Comparison of ENCODE assay signal across 15 cellular contexts in genomic region chr2:26471766-26472706, GRCh38. TPM values are rescaled to one million over a fixed set of nuclear protein-coding genes. Genes with fewer than 3 reads are reported as not detected.
DNase-seq lines count a peak whose midpoint lies in the region; ATAC-seq and TF ChIP-seq lines count a peak whose summit lies in the region.
"Had no signal": no experiment of that assay in that cellular context is flagged by ENCODE, and none has a peak within 500 bp of the region (broad histone marks: within the 10 kb centered on the region; RNA-seq: fewer than 3 reads in every experiment).

No MANE protein-coding gene starts in this region.

- H3K27me3 ChIP-seq in endodermal cell (ENCODE audit: control insufficient read depth, insufficient read depth, low read length, poor library complexity, severe bottlenecking) (no peaks in the 10 kb centered on the region), psoas muscle (ENCODE audit: insufficient read depth in 3 of 3, low read length in 2 of 3) (no peaks in the 10 kb centered on the region)
- H3K27me3 ChIP-seq: pancreas, testis had no signal

- DNase-seq in NCI-H524 (lab: John Stamatoyannopoulos, UW), result peak; percentile 50
- DNase-seq in NCI-H524 treated with DMSO at 0.1 percent for 48 hours (lab: John Stamatoyannopoulos, UW), result no peak
- DNase-seq in OCI-M1 (lab: John Stamatoyannopoulos, UW), result peak; percentile 7
- no peak for DNase-seq in endodermal cell
- peak in 1 of 2 donors; percentile 53 for DNase-seq in psoas muscle
- no peak for DNase-seq in NCI-H748 (lab: John Stamatoyannopoulos, UW; ENCODE audit: unreplicated experiment)
- DNase-seq: activated B cell treated with CpG ODN at 0.5 μM for 24 hours, Calu3, cortex of kidney, NCI-H1436, testis had no signal

- no peak overlapping the region for H3K27ac ChIP-seq in endodermal cell (ENCODE audit: low read depth, low read length)
- H3K27ac ChIP-seq in psoas muscle, result no peak overlapping the region
- H3K27ac ChIP-seq: pancreas, testis had no signal

- peak; percentile 39 to 73 (median 52) for ATAC-seq in psoas muscle
- ATAC-seq in GM18519 (IDR thresholded peaks at IDR 0.05; ENCODE audit: low FRiP score, unreplicated experiment), result no peak
- no peak for ATAC-seq in HG02798 (IDR thresholded peaks at IDR 0.05; ENCODE audit: poor library complexity, unreplicated experiment)
- ATAC-seq: pancreas had no signal

- intact Hi-C loops in psoas muscle (cut with DNase I), result no loop called here

- no peak overlapping the region for H3K27ac Mint-ChIP-seq in endodermal cell
- H3K27ac Mint-ChIP-seq: activated B cell treated with CpG ODN at 0.5 μM for 24 hours had no signal

- peaks cover 1% of the 10 kb centered on the region for H3K27me3 Mint-ChIP-seq in endodermal cell (ENCODE audit: insufficient read depth)
- H3K27me3 Mint-ChIP-seq: activated B cell treated with CpG ODN at 0.5 μM for 24 hours had no signal

- no peak overlapping the region for H3K4me3 Mint-ChIP-seq in endodermal cell
- H3K4me3 Mint-ChIP-seq: activated B cell treated with CpG ODN at 0.5 μM for 24 hours had no signal

- H3K4me3 ChIP-seq in endodermal cell (ENCODE audit: low read length) (no peak overlapping the region), psoas muscle (no peak overlapping the region)
- H3K4me3 ChIP-seq: pancreas, testis had no signal

- H3K36me3 Mint-ChIP-seq in endodermal cell (ENCODE audit: low read depth), result no peaks in the 10 kb centered on the region

- no peaks in the 10 kb centered on the region for H3K4me1 Mint-ChIP-seq in endodermal cell
- H3K4me1 Mint-ChIP-seq: activated B cell treated with CpG ODN at 0.5 μM for 24 hours had no signal

- no peaks in the 10 kb centered on the region for H3K4me1 ChIP-seq in endodermal cell (ENCODE audit: control insufficient read depth, insufficient read depth, low read length)
- no peaks in the 10 kb centered on the region for H3K4me1 ChIP-seq in psoas muscle
- H3K4me1 ChIP-seq: pancreas, testis had no signal

- H3K9me3 ChIP-seq in endodermal cell (ENCODE audit: control insufficient read depth, low read length) (peaks cover 7% of the 10 kb centered on the region), psoas muscle (peaks cover 8% of the 10 kb centered on the region)
- H3K9me3 ChIP-seq: pancreas, testis had no signal

- WGBS in endodermal cell (ENCODE audit: insufficient coverage in 1 of 2, insufficient read length in 1 of 2), 2 experiments, result 92 to 95% methylated on average over 22 to 25 of the region's 25 CpGs
- WGBS in psoas muscle, 3 donors, result 74 to 85% (median 74%) methylated on average over 25 of the region's 25 CpGs

- peak; percentile 50 for TF ChIP-seq CTCF in endodermal cell (conservative IDR thresholded peaks at IDR 0.05)
- peak; percentile 18 for TF ChIP-seq CTCF in psoas muscle (IDR thresholded peaks at IDR 0.05)

- H3K9ac ChIP-seq in endodermal cell (ENCODE audit: extremely low read depth, low read length, poor library complexity, severe bottlenecking), result no peak overlapping the region

- H3K36me3 ChIP-seq in endodermal cell (ENCODE audit: control insufficient read depth, insufficient read depth, low read length), result no peaks in the 10 kb centered on the region
- H3K36me3 ChIP-seq in psoas muscle (ENCODE audit: insufficient read depth in 1 of 2, low read depth in 1 of 2), result no peaks in the 10 kb centered on the region
- H3K36me3 ChIP-seq: pancreas had no signal

- H3K9me3 Mint-ChIP-seq in endodermal cell, result no peaks in the 10 kb centered on the region

RNA-seq across cellular contexts. Expression of gene OTOF, which starts 5.9 kb away (rescaled TPM):
- total RNA-seq in endodermal cell (1 to 10 TPM; 1.1 to 1.2 TPM), psoas muscle (1 to 10 TPM in 2 of 4 donors, under 1 TPM in 2; 0.34 to 2.2 (median 1.1) TPM)
- polyA plus RNA-seq in endodermal cell (2013, experiment 1 of 2), result 0.75 TPM
- polyA plus RNA-seq in endodermal cell (2013, experiment 2 of 2), result 0.37 TPM
- polyA plus RNA-seq in psoas muscle, result under 1 TPM; 0.14 to 0.16 (median 0.14) TPM
- total RNA-seq: activated B cell treated with CpG ODN at 0.5 μM for 24 hours, Calu3, fibroblast of lung had no signal
- polyA plus RNA-seq: fibroblast of lung had no signal

Comparison
In these comparisons a context has a peak if more than half of its experiments do, and no peak if none do; other contexts are left out.
1. DNase-seq: peak in NCI-H524 (2 of 2) and OCI-M1 (single experiment); none in NCI-H524 treated with DMSO at 0.1 percent for 48 hours (single experiment), endodermal cell (single experiment) and NCI-H748 (single experiment).
2. ATAC-seq: peak in psoas muscle (4 of 4); none in GM18519 (single experiment) and HG02798 (single experiment).